ENCODE assay signal across 5 cellular contexts in genomic region chr19:57738320-57738719, GRCh38. TPM values are rescaled to one million over a fixed set of nuclear protein-coding genes. Genes with fewer than 3 reads are reported as not detected.
DNase-seq lines count a peak whose midpoint lies in the region; ATAC-seq and TF ChIP-seq lines count a peak whose summit lies in the region.
"Not testable (repeated sequence)": the region's sequence is repeated elsewhere in the genome, so short reads cannot be mapped to it uniquely, and the experiment has no call there.

No MANE protein-coding gene starts in this region.

- H3K4me3 ChIP-seq in HFF-Myc (replicated peaks; ENCODE audit: low read depth, low read length); breast epithelium; right cardiac atrium (ENCODE audit: low read length): not testable (repeated sequence)

- not testable (repeated sequence) for H3K27me3 ChIP-seq in breast epithelium; right cardiac atrium (ENCODE audit: control insufficient read depth, insufficient read depth)

- H3K27ac ChIP-seq in breast epithelium; right cardiac atrium (ENCODE audit: low read length): not testable (repeated sequence)

- not testable (repeated sequence) for H3K4me1 ChIP-seq in breast epithelium; right cardiac atrium (ENCODE audit: control insufficient read depth, insufficient read depth, low read length)

- not testable (repeated sequence) for H3K36me3 ChIP-seq in breast epithelium

- H3K4me1 Mint-ChIP-seq in osteocyte (ENCODE audit: unreplicated experiment): not testable (repeated sequence)

- TF ChIP-seq POLR2A in breast epithelium (IDR thresholded peaks at IDR 0.05): not testable (repeated sequence)

- WGBS in right cardiac atrium: 5% methylated on average over 10 of the region's 10 CpGs

- H3K4me3 Mint-ChIP-seq in osteocyte (ENCODE audit: unreplicated experiment): not testable (repeated sequence)

- peak; percentile 44 for TF ChIP-seq CTCF in HFF-Myc (IDR thresholded peaks at IDR 0.05; ENCODE audit: low read depth, low read length, missing control alignments)
- peak in 2 of 3 donors; percentile 51 to 66 for TF ChIP-seq CTCF in breast epithelium (IDR thresholded peaks at IDR 0.05)
- peak; percentile 67 for TF ChIP-seq CTCF in osteocyte (IDR thresholded peaks at IDR 0.05)

- peaks cover 14 to 36% of the 10 kb centered on the region in 2 donors for H3K9me3 ChIP-seq in breast epithelium
- not testable (repeated sequence) for H3K9me3 ChIP-seq in right cardiac atrium (ENCODE audit: control insufficient read depth, low read length)

- not testable (repeated sequence) for H3K36me3 Mint-ChIP-seq in osteocyte (ENCODE audit: unreplicated experiment)

- ATAC-seq in right cardiac atrium: peak; percentile 62 to 82

- not testable (repeated sequence) for H3K27ac Mint-ChIP-seq in osteocyte (ENCODE audit: unreplicated experiment)

- H3K9me3 Mint-ChIP-seq in osteocyte (ENCODE audit: unreplicated experiment): peaks cover 17% of the 10 kb centered on the region

- DNase-seq in HFF-Myc (ENCODE audit: extremely low read depth, low read depth): not testable (repeated sequence)
- peak; percentile 51 for DNase-seq in activated CD4-positive, alpha-beta T cell treated with anti-CD3 and anti-CD28 coated beads for 48 hours
- DNase-seq in breast epithelium (ENCODE audit: low spot score in 2 of 2) (peak; percentile 26 to 59), right cardiac atrium (peak; percentile 58 to 81 (median 73)), osteocyte (ENCODE audit: extremely low spot score, unreplicated experiment) (peak; percentile 84)

- not testable (repeated sequence) for H3K27me3 Mint-ChIP-seq in osteocyte (ENCODE audit: unreplicated experiment)

- intact Hi-C loops in breast epithelium (cut with DNase I; ENCODE audit: low total_unique reads): not testable (repeated sequence)
- intact Hi-C loops in right cardiac atrium (cut with DNase I): loop anchor here in 1 of 4 donors (5.0 kb wide), 1 partner anchor 419 kb away; no protein-coding TSS in a partner anchor

RNA-seq across cellular contexts. Expression of gene ZNF776, which starts 8.3 kb away (rescaled TPM):
- total RNA-seq in breast epithelium: 10 to 100 TPM in 2 of 3 donors, 1 to 10 TPM in 1; 8.5 to 31.8 (median 21.0) TPM
- total RNA-seq in right cardiac atrium: 10 to 100 TPM; 11.9 to 16.0 (median 13.7) TPM
- polyA plus RNA-seq in right cardiac atrium: 8.7 TPM
- 16.9 and 21.0 TPM in 2 replicates for total RNA-seq in osteocyte

RNA-seq across cellular contexts. Expression of gene ZNF671, which starts 10.9 kb away (rescaled TPM):
- total RNA-seq in breast epithelium (10 to 100 TPM in 1 of 3 donors, 1 to 10 TPM in 2; 4.0 to 13.5 (median 7.9) TPM), right cardiac atrium (10 to 100 TPM in 1 of 4 donors, 1 to 10 TPM in 3; 8.1 to 11.5 (median 8.8) TPM), osteocyte (7.1 TPM in 2 replicates)
- 4.8 TPM for polyA plus RNA-seq in right cardiac atrium

RNA-seq across cellular contexts. Expression of gene ZNF154, which starts 29.3 kb away (rescaled TPM):
- total RNA-seq in breast epithelium (1 to 10 TPM in 2 of 3 donors, under 1 TPM in 1; 0.96 to 7.8 (median 6.2) TPM), right cardiac atrium (10 to 100 TPM in 1 of 4 donors, 1 to 10 TPM in 3; 7.2 to 10.1 (median 8.1) TPM), osteocyte (18.0 and 18.9 TPM in 2 replicates)
- polyA plus RNA-seq in right cardiac atrium: 4.5 TPM

RNA-seq across cellular contexts. Expression of gene ZNF586, which starts 31.2 kb away (rescaled TPM):
- total RNA-seq in breast epithelium: 10 to 100 TPM in 2 of 3 donors, 1 to 10 TPM in 1; 9.9 to 40.5 (median 13.4) TPM
- total RNA-seq in right cardiac atrium: 10 to 100 TPM in 3 of 4 donors, 1 to 10 TPM in 1; 8.8 to 11.7 (median 11.4) TPM
- 7.1 TPM for polyA plus RNA-seq in right cardiac atrium
- total RNA-seq in osteocyte: 18.8 TPM in 2 replicates

RNA-seq across cellular contexts. Expression of gene ZNF551, which starts 56.5 kb away (rescaled TPM):
- total RNA-seq in breast epithelium (10 to 100 TPM in 2 of 3 donors, 1 to 10 TPM in 1; 7.4 to 28.0 (median 19.3) TPM), right cardiac atrium (1 to 10 TPM; 3.1 to 5.7 (median 4.2) TPM), osteocyte (6.1 and 6.3 TPM in 2 replicates)
- polyA plus RNA-seq in right cardiac atrium: 2.0 TPM
